Comparison of ENCODE assay signal across 23 cellular contexts in genomic region chr21:32009263-32009662, GRCh38.
DNase-seq lines count a peak whose midpoint lies in the region; ATAC-seq, FAIRE-seq and TF ChIP-seq lines count a peak whose summit lies in the region.
"Had no signal": no experiment of that assay in that cellular context is flagged by ENCODE, and none has a peak within 500 bp of the region (broad histone marks: within the 10 kb centered on the region; RNA-seq: fewer than 3 reads in every experiment).

No MANE protein-coding gene starts in this region.

- TF ChIP-seq CTCF in right lobe of liver (IDR thresholded peaks at IDR 0.05) (no peak), HepG2 (CRISPR knock-in tag; IDR thresholded peaks at IDR 0.05) (no peak), VCaP (conservative IDR thresholded peaks at IDR 0.05) (no peak)

- H3K9me3 ChIP-seq in right lobe of liver (no peaks in the 10 kb centered on the region), HepG2 (ENCODE audit: low read length) (no peaks in the 10 kb centered on the region)
- H3K9me3 ChIP-seq: Caco-2 had no signal

- peak in 3 of 4 donors; percentile 65 to 90 (median 74) for ATAC-seq in right lobe of liver
- no peak for ATAC-seq in HepG2
- ATAC-seq in left lobe of liver: peak; percentile 53
- ATAC-seq in stimulated activated memory B cell treated with anti-CD40 and anti-IgM and Interleukin-4, amounts not matched to agents 10 μg/mL and 1 μg/mL and 100 μg/mL, for 72 hours: no peak
- ATAC-seq: CD8-positive, alpha-beta T cell had no signal

- peaks cover 11% of the 10 kb centered on the region for H3K27me3 Mint-ChIP-seq in stimulated activated memory B cell treated with anti-CD40 and anti-IgM and Interleukin-4, amounts not matched to agents 10 μg/mL and 1 μg/mL and 100 μg/mL, for 72 hours
- H3K27me3 Mint-ChIP-seq: B cell had no signal

- TF ChIP-seq POLR2A in right lobe of liver (IDR thresholded peaks at IDR 0.05) (no peak), HepG2 (IDR thresholded peaks at IDR 0.05; ENCODE audit: insufficient read depth in 1 of 2, low read depth in 2 of 2, low read length in 2 of 2) (no peak)

- FAIRE-seq in HepG2 (lab: Jason Lieb, UNC): no peak
- no peak for FAIRE-seq in RCC 7860 (lab: Jason Lieb, UNC)
- FAIRE-seq: A204.1, D721Med, G401.6, GM12891, GM19239 had no signal

- CTCF ChIA-PET in HepG2 (lab: Yijun Ruan, JAX; ENCODE audit: low intra/inter-chr PET ratio, low total read pairs): no interaction called here

- no peaks in the 10 kb centered on the region for H3K79me2 ChIP-seq in HepG2 (ENCODE audit: insufficient read depth, low read length)

- in situ Hi-C loops in HepG2 (cut with HindIII; ENCODE audit: extremely low pct_ligation_motif_present, low pct_unique_long_range_greater_than_20kb): no loop called here

- H3K27ac ChIP-seq in right lobe of liver: no peak overlapping the region
- no peak overlapping the region for H3K27ac ChIP-seq in HepG2 (ENCODE audit: extremely low read length, insufficient read depth, low read length)
- peak overlapping the region; percentile 60 for H3K27ac ChIP-seq in VCaP
- H3K27ac ChIP-seq: BLaER1 treated with 17β-estradiol and CSF1 and Interleukin-3, amounts not matched to agents 10 nM and 100 nM; C4-2B had no signal

- intact Hi-C loops in right lobe of liver (cut with DNase I) (no loop called here), HepG2 (cut with micrococcal nuclease; ENCODE audit: unreplicated experiment) (no loop called here)

- H3K4me3 ChIP-seq in right lobe of liver (no peak overlapping the region), HepG2 (replicated peaks in 1 of 3; ENCODE audit: insufficient read depth in 1 of 3, low read depth in 2 of 3, low read length in 3 of 3) (no peak overlapping the region)
- H3K4me3 ChIP-seq: BLaER1 treated with 17β-estradiol and CSF1 and Interleukin-3, amounts not matched to agents 10 nM and 100 nM had no signal

- H3K4me1 ChIP-seq in right lobe of liver (no peaks in the 10 kb centered on the region), HepG2 (ENCODE audit: insufficient read depth, low read length) (no peaks in the 10 kb centered on the region)
- H3K4me1 ChIP-seq: Caco-2 had no signal

- H4K20me1 ChIP-seq in HepG2 (ENCODE audit: insufficient read depth, low read length): no peaks in the 10 kb centered on the region
- H4K20me1 ChIP-seq: BLaER1 treated with 17β-estradiol and CSF1 and Interleukin-3, amounts not matched to agents 10 nM and 100 nM had no signal

- H3K27me3 ChIP-seq in right lobe of liver (no peaks in the 10 kb centered on the region), HepG2 (ENCODE audit: control insufficient read depth in 1 of 2, insufficient read depth in 2 of 2, low read length in 2 of 2) (no peaks in the 10 kb centered on the region)
- H3K27me3 ChIP-seq: BLaER1 treated with 17β-estradiol and CSF1 and Interleukin-3, amounts not matched to agents 10 nM and 100 nM had no signal

- no TSS peak for BruUV-seq in HepG2 (replicated peaks; lab: Mats Ljungman, UMichigan)

- no peak overlapping the region for H3K9ac ChIP-seq in HepG2 (ENCODE audit: insufficient read depth, low read depth, low read length)
- H3K9ac ChIP-seq: BLaER1 treated with 17β-estradiol and CSF1 and Interleukin-3, amounts not matched to agents 10 nM and 100 nM had no signal

- no peaks in the 10 kb centered on the region for H3K4me1 Mint-ChIP-seq in stimulated activated memory B cell treated with anti-CD40 and anti-IgM and Interleukin-4, amounts not matched to agents 10 μg/mL and 1 μg/mL and 100 μg/mL, for 72 hours
- H3K4me1 Mint-ChIP-seq: B cell had no signal

- peaks cover 4% of the 10 kb centered on the region for H3K9me3 Mint-ChIP-seq in stimulated activated memory B cell treated with anti-CD40 and anti-IgM and Interleukin-4, amounts not matched to agents 10 μg/mL and 1 μg/mL and 100 μg/mL, for 72 hours
- H3K9me3 Mint-ChIP-seq: CD8-positive, alpha-beta T cell had no signal

- H3K4me3 Mint-ChIP-seq in stimulated activated memory B cell treated with anti-CD40 and anti-IgM and Interleukin-4, amounts not matched to agents 10 μg/mL and 1 μg/mL and 100 μg/mL, for 72 hours: no peak overlapping the region
- H3K4me3 Mint-ChIP-seq: B cell; CD4-positive, alpha-beta T cell; CD8-positive, alpha-beta T cell had no signal

- POLR2A ChIA-PET in HepG2 (lab: Yijun Ruan, JAX): no interaction called here

- no peak for TF ChIP-seq RAD21 in HepG2 (CRISPR knock-in tag; IDR thresholded peaks at IDR 0.05)

- TF ChIP-seq EP300 in HepG2 (IDR thresholded peaks at IDR 0.05; ENCODE audit: low read depth in 2 of 2, low read length in 2 of 2) (no peak), HepG2 (CRISPR knock-in tag; IDR thresholded peaks at IDR 0.05; ENCODE audit: borderline replicate concordance) (no peak)

- H3K27ac Mint-ChIP-seq in stimulated activated memory B cell treated with anti-CD40 and anti-IgM and Interleukin-4, amounts not matched to agents 10 μg/mL and 1 μg/mL and 100 μg/mL, for 72 hours: no peak overlapping the region
- H3K27ac Mint-ChIP-seq: B cell; CD4-positive, alpha-beta T cell; CD8-positive, alpha-beta T cell had no signal

- no peaks in the 10 kb centered on the region for H3K36me3 Mint-ChIP-seq in stimulated activated memory B cell treated with anti-CD40 and anti-IgM and Interleukin-4, amounts not matched to agents 10 μg/mL and 1 μg/mL and 100 μg/mL, for 72 hours
- H3K36me3 Mint-ChIP-seq: CD8-positive, alpha-beta T cell had no signal

- DNase-seq in right lobe of liver (no peak), HepG2 (ENCODE audit: low spot score) (no peak), left lobe of liver (ENCODE audit: low spot score) (no peak), RCC 7860 (ENCODE audit: low spot score) (no peak)
- DNase-seq: 8988T; ACHN; AML-193; Caco-2; Calu3; CD4-positive, alpha-beta T cell; CD8-positive, alpha-beta T cell; DMS79 treated with DMSO at 0.1 percent for 48 hours; GF-D8 had no signal

- no peaks in the 10 kb centered on the region for H3K36me3 ChIP-seq in right lobe of liver
- H3K36me3 ChIP-seq in HepG2 (replicated peaks in 1 of 2; ENCODE audit: control insufficient read depth in 1 of 2, insufficient read depth in 2 of 2, low read length in 2 of 2): no peaks in the 10 kb centered on the region
- H3K36me3 ChIP-seq: BLaER1 treated with 17β-estradiol and CSF1 and Interleukin-3, amounts not matched to agents 10 nM and 100 nM had no signal

- no peak overlapping the region for H3K4me2 ChIP-seq in HepG2 (ENCODE audit: low read depth, low read length)
- H3K4me2 ChIP-seq: BLaER1 treated with 17β-estradiol and CSF1 and Interleukin-3, amounts not matched to agents 10 nM and 100 nM had no signal

- H2AFZ ChIP-seq in HepG2 (ENCODE audit: low read length): no peak overlapping the region

- WGBS in right lobe of liver (ENCODE audit: insufficient coverage, low coverage, low lambda C conversion rate, missing lambda C conversion rate): 61% methylated on average over 3 of the region's 3 CpGs
- 46% methylated on average over 3 of the region's 3 CpGs for WGBS in HepG2 (ENCODE audit: low lambda C conversion rate)

TF ChIP-seq in HepG2, 621 proteins besides CTCF, POLR2A, EP300 and RAD21:
- TF ChIP-seq, protein P1, sequence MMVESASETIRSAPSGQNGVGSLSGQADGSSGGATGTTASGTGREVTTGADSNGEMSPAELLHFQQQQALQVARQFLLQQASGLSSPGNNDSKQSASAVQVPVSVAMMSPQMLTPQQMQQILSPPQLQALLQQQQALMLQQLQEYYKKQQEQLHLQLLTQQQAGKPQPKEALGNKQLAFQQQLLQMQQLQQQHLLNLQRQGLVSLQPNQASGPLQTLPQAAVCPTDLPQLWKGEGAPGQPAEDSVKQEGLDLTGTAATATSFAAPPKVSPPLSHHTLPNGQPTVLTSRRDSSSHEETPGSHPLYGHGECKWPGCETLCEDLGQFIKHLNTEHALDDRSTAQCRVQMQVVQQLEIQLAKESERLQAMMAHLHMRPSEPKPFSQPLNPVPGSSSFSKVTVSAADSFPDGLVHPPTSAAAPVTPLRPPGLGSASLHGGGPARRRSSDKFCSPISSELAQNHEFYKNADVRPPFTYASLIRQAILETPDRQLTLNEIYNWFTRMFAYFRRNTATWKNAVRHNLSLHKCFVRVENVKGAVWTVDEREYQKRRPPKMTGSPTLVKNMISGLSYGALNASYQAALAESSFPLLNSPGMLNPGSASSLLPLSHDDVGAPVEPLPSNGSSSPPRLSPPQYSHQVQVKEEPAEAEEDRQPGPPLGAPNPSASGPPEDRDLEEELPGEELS (CRISPR knock-in tag; IDR thresholded peaks at IDR 0.05): no peak
- no peak for TF ChIP-seq ZFP36 (IDR thresholded peaks at IDR 0.05; ENCODE audit: borderline replicate concordance, low read depth, low read length, partially characterized antibody)
TF ChIP-seq in HepG2: peak in this region for 0.

Comparison
In these comparisons a context has a peak if more than half of its experiments do, and no peak if none do; other contexts are left out.
1. ATAC-seq: peak in right lobe of liver (3 of 4) and left lobe of liver (single experiment); none in HepG2 (single experiment) and stimulated activated memory B cell treated with anti-CD40 and anti-IgM and Interleukin-4, amounts not matched to agents 10 μg/mL and 1 μg/mL and 100 μg/mL, for 72 hours (single experiment).